1 cellular context compared by ENCODE assay signal in the genomic region with DNA sequence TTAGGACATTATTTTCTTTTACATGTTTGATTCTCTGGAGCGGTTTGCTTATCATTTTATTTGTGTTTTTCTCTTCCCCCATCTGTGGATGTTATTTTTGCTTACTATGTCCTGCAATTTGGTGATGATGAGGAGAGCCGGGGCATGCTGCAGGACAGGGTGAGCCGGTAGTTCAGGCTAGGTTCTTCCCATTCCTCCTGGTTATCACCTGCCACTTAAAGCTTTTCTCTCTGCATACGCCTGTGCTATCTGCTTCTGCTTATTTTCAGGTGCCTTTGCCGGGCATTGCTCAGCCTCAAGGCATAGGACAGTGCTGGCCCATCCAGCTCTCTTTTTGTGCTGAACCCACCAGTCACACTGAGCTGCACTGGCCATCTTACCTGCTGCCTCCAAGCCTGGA.
TF ChIP-seq lines count a peak whose summit lies in the region.

No MANE protein-coding gene starts in this region.

TF ChIP-seq in HepG2, 621 proteins besides CTCF, POLR2A, EP300 and RAD21:
- TF ChIP-seq, protein P1, sequence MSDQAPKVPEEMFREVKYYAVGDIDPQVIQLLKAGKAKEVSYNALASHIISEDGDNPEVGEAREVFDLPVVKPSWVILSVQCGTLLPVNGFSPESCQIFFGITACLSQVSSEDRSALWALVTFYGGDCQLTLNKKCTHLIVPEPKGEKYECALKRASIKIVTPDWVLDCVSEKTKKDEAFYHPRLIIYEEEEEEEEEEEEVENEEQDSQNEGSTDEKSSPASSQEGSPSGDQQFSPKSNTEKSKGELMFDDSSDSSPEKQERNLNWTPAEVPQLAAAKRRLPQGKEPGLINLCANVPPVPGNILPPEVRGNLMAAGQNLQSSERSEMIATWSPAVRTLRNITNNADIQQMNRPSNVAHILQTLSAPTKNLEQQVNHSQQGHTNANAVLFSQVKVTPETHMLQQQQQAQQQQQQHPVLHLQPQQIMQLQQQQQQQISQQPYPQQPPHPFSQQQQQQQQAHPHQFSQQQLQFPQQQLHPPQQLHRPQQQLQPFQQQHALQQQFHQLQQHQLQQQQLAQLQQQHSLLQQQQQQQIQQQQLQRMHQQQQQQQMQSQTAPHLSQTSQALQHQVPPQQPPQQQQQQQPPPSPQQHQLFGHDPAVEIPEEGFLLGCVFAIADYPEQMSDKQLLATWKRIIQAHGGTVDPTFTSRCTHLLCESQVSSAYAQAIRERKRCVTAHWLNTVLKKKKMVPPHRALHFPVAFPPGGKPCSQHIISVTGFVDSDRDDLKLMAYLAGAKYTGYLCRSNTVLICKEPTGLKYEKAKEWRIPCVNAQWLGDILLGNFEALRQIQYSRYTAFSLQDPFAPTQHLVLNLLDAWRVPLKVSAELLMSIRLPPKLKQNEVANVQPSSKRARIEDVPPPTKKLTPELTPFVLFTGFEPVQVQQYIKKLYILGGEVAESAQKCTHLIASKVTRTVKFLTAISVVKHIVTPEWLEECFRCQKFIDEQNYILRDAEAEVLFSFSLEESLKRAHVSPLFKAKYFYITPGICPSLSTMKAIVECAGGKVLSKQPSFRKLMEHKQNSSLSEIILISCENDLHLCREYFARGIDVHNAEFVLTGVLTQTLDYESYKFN (CRISPR knock-in tag; conservative IDR thresholded peaks at IDR 0.05): no peak
- TF ChIP-seq RBAK (CRISPR knock-in tag; IDR thresholded peaks at IDR 0.05): no peak
- TF ChIP-seq, protein P2, sequence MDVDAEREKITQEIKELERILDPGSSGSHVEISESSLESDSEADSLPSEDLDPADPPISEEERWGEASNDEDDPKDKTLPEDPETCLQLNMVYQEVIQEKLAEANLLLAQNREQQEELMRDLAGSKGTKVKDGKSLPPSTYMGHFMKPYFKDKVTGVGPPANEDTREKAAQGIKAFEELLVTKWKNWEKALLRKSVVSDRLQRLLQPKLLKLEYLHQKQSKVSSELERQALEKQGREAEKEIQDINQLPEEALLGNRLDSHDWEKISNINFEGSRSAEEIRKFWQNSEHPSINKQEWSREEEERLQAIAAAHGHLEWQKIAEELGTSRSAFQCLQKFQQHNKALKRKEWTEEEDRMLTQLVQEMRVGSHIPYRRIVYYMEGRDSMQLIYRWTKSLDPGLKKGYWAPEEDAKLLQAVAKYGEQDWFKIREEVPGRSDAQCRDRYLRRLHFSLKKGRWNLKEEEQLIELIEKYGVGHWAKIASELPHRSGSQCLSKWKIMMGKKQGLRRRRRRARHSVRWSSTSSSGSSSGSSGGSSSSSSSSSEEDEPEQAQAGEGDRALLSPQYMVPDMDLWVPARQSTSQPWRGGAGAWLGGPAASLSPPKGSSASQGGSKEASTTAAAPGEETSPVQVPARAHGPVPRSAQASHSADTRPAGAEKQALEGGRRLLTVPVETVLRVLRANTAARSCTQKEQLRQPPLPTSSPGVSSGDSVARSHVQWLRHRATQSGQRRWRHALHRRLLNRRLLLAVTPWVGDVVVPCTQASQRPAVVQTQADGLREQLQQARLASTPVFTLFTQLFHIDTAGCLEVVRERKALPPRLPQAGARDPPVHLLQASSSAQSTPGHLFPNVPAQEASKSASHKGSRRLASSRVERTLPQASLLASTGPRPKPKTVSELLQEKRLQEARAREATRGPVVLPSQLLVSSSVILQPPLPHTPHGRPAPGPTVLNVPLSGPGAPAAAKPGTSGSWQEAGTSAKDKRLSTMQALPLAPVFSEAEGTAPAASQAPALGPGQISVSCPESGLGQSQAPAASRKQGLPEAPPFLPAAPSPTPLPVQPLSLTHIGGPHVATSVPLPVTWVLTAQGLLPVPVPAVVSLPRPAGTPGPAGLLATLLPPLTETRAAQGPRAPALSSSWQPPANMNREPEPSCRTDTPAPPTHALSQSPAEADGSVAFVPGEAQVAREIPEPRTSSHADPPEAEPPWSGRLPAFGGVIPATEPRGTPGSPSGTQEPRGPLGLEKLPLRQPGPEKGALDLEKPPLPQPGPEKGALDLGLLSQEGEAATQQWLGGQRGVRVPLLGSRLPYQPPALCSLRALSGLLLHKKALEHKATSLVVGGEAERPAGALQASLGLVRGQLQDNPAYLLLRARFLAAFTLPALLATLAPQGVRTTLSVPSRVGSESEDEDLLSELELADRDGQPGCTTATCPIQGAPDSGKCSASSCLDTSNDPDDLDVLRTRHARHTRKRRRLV (CRISPR knock-in tag; IDR thresholded peaks at IDR 0.05): no peak
- TF ChIP-seq, protein P3, sequence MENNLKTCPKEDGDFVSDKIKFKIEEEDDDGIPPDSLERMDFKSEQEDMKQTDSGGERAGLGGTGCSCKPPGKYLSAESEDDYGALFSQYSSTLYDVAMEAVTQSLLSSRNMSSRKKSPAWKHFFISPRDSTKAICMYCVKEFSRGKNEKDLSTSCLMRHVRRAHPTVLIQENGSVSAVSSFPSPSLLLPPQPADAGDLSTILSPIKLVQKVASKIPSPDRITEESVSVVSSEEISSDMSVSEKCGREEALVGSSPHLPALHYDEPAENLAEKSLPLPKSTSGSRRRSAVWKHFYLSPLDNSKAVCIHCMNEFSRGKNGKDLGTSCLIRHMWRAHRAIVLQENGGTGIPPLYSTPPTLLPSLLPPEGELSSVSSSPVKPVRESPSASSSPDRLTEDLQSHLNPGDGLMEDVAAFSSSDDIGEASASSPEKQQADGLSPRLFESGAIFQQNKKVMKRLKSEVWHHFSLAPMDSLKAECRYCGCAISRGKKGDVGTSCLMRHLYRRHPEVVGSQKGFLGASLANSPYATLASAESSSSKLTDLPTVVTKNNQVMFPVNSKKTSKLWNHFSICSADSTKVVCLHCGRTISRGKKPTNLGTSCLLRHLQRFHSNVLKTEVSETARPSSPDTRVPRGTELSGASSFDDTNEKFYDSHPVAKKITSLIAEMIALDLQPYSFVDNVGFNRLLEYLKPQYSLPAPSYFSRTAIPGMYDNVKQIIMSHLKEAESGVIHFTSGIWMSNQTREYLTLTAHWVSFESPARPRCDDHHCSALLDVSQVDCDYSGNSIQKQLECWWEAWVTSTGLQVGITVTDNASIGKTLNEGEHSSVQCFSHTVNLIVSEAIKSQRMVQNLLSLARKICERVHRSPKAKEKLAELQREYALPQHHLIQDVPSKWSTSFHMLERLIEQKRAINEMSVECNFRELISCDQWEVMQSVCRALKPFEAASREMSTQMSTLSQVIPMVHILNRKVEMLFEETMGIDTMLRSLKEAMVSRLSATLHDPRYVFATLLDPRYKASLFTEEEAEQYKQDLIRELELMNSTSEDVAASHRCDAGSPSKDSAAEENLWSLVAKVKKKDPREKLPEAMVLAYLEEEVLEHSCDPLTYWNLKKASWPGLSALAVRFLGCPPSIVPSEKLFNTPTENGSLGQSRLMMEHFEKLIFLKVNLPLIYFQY (CRISPR knock-in tag; IDR thresholded peaks at IDR 0.05; ENCODE audit: borderline replicate concordance): no peak
- TF ChIP-seq ZSCAN21 (CRISPR knock-in tag; IDR thresholded peaks at IDR 0.05; ENCODE audit: borderline replicate concordance): no peak
- TF ChIP-seq, protein P4, sequence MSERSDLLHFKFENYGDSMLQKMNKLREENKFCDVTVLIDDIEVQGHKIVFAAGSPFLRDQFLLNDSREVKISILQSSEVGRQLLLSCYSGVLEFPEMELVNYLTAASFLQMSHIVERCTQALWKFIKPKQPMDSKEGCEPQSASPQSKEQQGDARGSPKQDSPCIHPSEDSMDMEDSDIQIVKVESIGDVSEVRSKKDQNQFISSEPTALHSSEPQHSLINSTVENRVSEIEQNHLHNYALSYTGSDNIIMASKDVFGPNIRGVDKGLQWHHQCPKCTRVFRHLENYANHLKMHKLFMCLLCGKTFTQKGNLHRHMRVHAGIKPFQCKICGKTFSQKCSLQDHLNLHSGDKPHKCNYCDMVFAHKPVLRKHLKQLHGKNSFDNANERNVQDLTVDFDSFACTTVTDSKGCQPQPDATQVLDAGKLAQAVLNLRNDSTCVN (CRISPR knock-in tag; IDR thresholded peaks at IDR 0.05; ENCODE audit: borderline replicate concordance): no peak
- TF ChIP-seq MXI1 (IDR thresholded peaks at IDR 0.05; ENCODE audit: borderline replicate concordance, low read depth, low read length): no peak
- no peak for TF ChIP-seq ZBTB38 (CRISPR knock-in tag; IDR thresholded peaks at IDR 0.05)
- no peak for TF ChIP-seq ZSCAN12 (CRISPR knock-in tag; IDR thresholded peaks at IDR 0.05)
TF ChIP-seq in HepG2: peak in this region for 0.
